8 cellular contexts compared by ENCODE assay signal in the genomic region with DNA sequence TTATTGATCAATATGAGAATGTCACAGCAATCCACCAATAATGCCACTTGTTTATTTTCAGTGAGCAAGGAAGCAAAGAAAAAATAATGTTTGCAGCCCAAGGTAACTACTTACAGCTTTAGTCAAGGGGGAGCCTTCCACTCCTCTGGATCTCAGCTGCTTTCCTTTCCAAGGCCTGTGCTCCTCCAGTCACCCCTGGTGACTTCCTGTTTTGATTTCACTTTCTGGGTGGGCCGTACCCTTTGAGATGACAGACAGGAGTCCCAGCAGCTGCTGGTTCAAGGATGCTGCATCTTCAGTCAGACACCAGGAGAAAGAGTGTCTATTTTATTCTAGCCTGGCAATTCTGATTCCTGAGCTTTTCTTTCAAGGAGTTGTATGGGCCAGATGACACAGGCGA. TPM values are rescaled to one million over a fixed set of nuclear protein-coding genes. Genes with fewer than 3 reads are reported as not detected.
DNase-seq lines count a peak whose midpoint lies in the region; ATAC-seq lines count a peak whose summit lies in the region.

No MANE protein-coding gene starts in this region.

- H3K27me3 ChIP-seq in H7 (ENCODE audit: control insufficient read depth, insufficient read depth, low read length), result no peaks in the 10 kb centered on the region

- ATAC-seq in GM19043 (IDR thresholded peaks at IDR 0.05; ENCODE audit: low read depth, unreplicated experiment) (peak; percentile 93), HG03066 (IDR thresholded peaks at IDR 0.05; ENCODE audit: low read depth, unreplicated experiment) (peak; percentile 88)

- DNase-seq in T-helper 1 cell (peak in 3 of 5 donors; percentile 3 to 71 (median 22)), H7 (no peak), NK-92 (lab: John Stamatoyannopoulos, UW; ENCODE audit: unreplicated experiment) (no peak), NCI-H2029 treated with DMSO at 0.1 percent for 48 hours (lab: John Stamatoyannopoulos, UW) (no peak)
- DNase-seq in effector CD4-positive, alpha-beta T cell, result peak; percentile 23
- peak; percentile 16 to 22 for DNase-seq in stimulated activated CD8-positive, alpha-beta memory T cell treated with anti-CD3 and anti-CD28 coated beads, Interleukin-2, amount 100 ng/mL, for 1 hour (ENCODE audit: low read depth in 2 of 2)

- no peak overlapping the region for H3K4me3 ChIP-seq in H7 (ENCODE audit: insufficient read depth, low read depth, low read length)

- no peaks in the 10 kb centered on the region for H3K36me3 ChIP-seq in H7 (replicated peaks; ENCODE audit: control insufficient read depth, insufficient read depth, low read length)

RNA-seq across cellular contexts. Expression of a gene that starts 5.6 kb away (rescaled TPM):
- total RNA-seq in H7 (2014; rRNA removed; shearing (Covaris generic)), result not detected in 2 replicates

RNA-seq across cellular contexts. Expression of a gene that starts 35.2 kb away (rescaled TPM):
- 15.8 and 17.5 TPM in 2 replicates for total RNA-seq in H7 (2014; rRNA removed; shearing (Covaris generic))

RNA-seq across cellular contexts. Expression of a gene that starts 49.4 kb away (rescaled TPM):
- total RNA-seq in H7 (2014; rRNA removed; shearing (Covaris generic)), result not detected in 2 replicates

RNA-seq across cellular contexts. Expression of a gene that starts 51.1 kb away (rescaled TPM):
- total RNA-seq in H7 (2014; rRNA removed; shearing (Covaris generic)), result 2,887 and 2,908 TPM in 2 replicates

Comparison
In these comparisons a context has a peak if more than half of its experiments do, and no peak if none do; other contexts are left out.
1. DNase-seq: peak in T-helper 1 cell (3 of 5), effector CD4-positive, alpha-beta T cell (single experiment) and stimulated activated CD8-positive, alpha-beta memory T cell treated with anti-CD3 and anti-CD28 coated beads, Interleukin-2, amount 100 ng/mL, for 1 hour (2 of 2); none in H7 (single experiment), NK-92 (single experiment) and NCI-H2029 treated with DMSO at 0.1 percent for 48 hours (single experiment).